In the genomic region with DNA sequence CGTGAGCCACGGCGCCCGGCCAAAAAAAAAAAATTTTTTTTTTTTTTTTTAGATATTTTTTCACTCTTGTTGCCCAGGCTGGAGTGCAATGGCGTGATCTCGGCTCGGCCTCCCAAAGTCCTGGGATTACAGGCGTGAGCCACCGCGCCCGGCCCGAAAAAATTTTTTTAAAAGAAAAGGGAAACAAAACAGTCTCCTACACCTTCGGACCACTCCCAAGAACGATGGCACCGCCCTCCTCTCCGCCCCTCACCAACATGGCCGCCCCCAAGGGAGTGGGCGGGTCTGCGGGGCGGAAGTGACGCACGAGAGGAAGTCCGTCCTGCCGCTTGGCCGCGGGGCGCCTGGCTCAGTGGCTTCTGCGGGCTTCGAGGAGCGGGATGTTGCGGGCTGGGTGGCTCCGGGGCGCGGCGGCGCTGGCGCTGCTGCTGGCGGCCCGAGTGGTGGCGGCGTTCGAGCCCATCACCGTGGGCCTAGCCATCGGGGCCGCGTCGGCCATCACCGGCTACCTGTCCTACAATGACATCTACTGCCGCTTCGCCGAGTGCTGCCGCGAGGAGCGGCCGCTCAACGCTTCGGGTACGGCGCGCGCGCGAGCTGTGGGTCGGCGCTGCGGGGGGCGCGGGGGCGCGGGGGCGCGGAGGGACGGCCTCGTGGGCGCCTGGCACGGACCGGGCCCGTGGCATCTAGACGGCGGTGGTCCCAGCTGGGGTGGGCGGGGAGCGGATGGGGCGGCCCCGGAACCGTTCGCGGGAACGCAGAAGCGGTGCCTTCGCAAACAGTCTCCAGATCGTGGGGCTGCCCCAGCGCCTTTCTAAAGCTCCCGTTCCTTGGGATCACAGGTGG, we compare ENCODE assay signal across 8 cellular contexts. TPM values are rescaled to one million over a fixed set of nuclear protein-coding genes. Genes with fewer than 3 reads are reported as not detected.
DNase-seq lines count a peak whose midpoint lies in the region; ATAC-seq lines count a peak whose summit lies in the region.

TOR1B (plus strand) TSS at position 352 of the 846 bp plus-strand sequence; CDS start at position 381, 29 bp downstream.

- H3K27me3 ChIP-seq in endocrine pancreas (ENCODE audit: control insufficient read depth, insufficient read depth, low read length) (no peaks in the 10 kb centered on the region), mesendoderm (ENCODE audit: insufficient read depth, low read length, poor library complexity) (no peaks in the 10 kb centered on the region)

- peak within 1 kb of the TSS; percentile 32 for H3K4me2 ChIP-seq in mesendoderm (ENCODE audit: low read length)

- H3K79me2 ChIP-seq in mesendoderm (ENCODE audit: control insufficient read depth, insufficient read depth, low read length) = no peaks in the 10 kb centered on the region

- WGBS in mesendoderm (ENCODE audit: extremely low coverage, insufficient coverage, low lambda C conversion rate) = no CpG with 5 or more reads among the region's 93 CpGs

- peak within 1 kb of the TSS; percentile 77 for H3K4me3 Mint-ChIP-seq in activated CD8-positive, alpha-beta memory T cell treated with anti-CD3 and anti-CD28 coated beads, Interleukin-2, amount 10 ng/mL, durations not matched to agents 7 days and 5 days

- no peaks in the 10 kb centered on the region for H3K9me3 Mint-ChIP-seq in activated CD8-positive, alpha-beta memory T cell treated with anti-CD3 and anti-CD28 coated beads, Interleukin-2, amount 10 ng/mL, durations not matched to agents 7 days and 5 days (ENCODE audit: low read depth)

- H3K23ac ChIP-seq in mesendoderm (ENCODE audit: low read length) = no peak within 1 kb of the TSS

- CTCF ChIA-PET in activated CD8-positive, alpha-beta memory T cell treated with anti-CD3 and anti-CD28 coated beads, Interleukin-2, amount 10 ng/mL, durations not matched to agents 7 days and 5 days (lab: Charles Lee) = interaction anchor here (0.7 to 1.3 kb wide), 6 partner anchors 19 to 433 kb away, joined by 3 to 5 read pairs (median 3); no protein-coding TSS in a partner anchor

- DNase-seq in COLO829 (ENCODE audit: low spot score) = peak; percentile 87
- peak in 74 of 76 experiments; percentile 17 to 93 (median 83) for DNase-seq in HUDEP-2 (lab: John Stamatoyannopoulos, UW; ENCODE audit: unreplicated experiment in 76 of 76)
- peak; percentile 84 for DNase-seq in NOMO-1 treated with dmso at 0.1 percent for 144 hours (lab: John Stamatoyannopoulos, UW; ENCODE audit: unreplicated experiment)
- DNase-seq in activated CD8-positive, alpha-beta memory T cell treated with anti-CD3 and anti-CD28 coated beads, Interleukin-2, amount 10 ng/mL, durations not matched to agents 7 days and 5 days = peak; percentile 97
- DNase-seq in mesendoderm = peak; percentile 96
- peak; percentile 92 for DNase-seq in stimulated activated CD8-positive, alpha-beta memory T cell treated with anti-CD3 and anti-CD28 coated beads, Interleukin-12 subunit alpha, Interleukin-12 subunit beta, amount 100 ng/mL, for 4 hours (ENCODE audit: low read depth)

- no peak within 1 kb of the TSS for H2BK5ac ChIP-seq in mesendoderm (ENCODE audit: low read length)

- H4K8ac ChIP-seq in mesendoderm (ENCODE audit: low read depth, low read length) = no peak within 1 kb of the TSS

- H3K36me3 Mint-ChIP-seq in activated CD8-positive, alpha-beta memory T cell treated with anti-CD3 and anti-CD28 coated beads, Interleukin-2, amount 10 ng/mL, durations not matched to agents 7 days and 5 days = peaks cover 29% of the 10 kb centered on the region

- H3K4me3 ChIP-seq in endocrine pancreas (ENCODE audit: control insufficient read depth, insufficient read depth, low read length) (peak within 1 kb of the TSS; percentile 72), mesendoderm (ENCODE audit: low read length) (peak within 1 kb of the TSS; percentile 78)

- H2BK15ac ChIP-seq in mesendoderm (replicated peaks; ENCODE audit: low read depth) = no peak within 1 kb of the TSS

- no peaks in the 10 kb centered on the region for H3K27me3 Mint-ChIP-seq in activated CD8-positive, alpha-beta memory T cell treated with anti-CD3 and anti-CD28 coated beads, Interleukin-2, amount 10 ng/mL, durations not matched to agents 7 days and 5 days

- H3K4me1 ChIP-seq in endocrine pancreas (ENCODE audit: control insufficient read depth, insufficient read depth, low read length) = peaks cover 7% of the 10 kb centered on the region
- H3K4me1 ChIP-seq in mesendoderm (ENCODE audit: control insufficient read depth, low read depth, low read length) = peaks cover 2% of the 10 kb centered on the region

- peak within 1 kb of the TSS; percentile 95 for H3K56ac ChIP-seq in mesendoderm (ENCODE audit: low read length)

- H3K4me1 Mint-ChIP-seq in activated CD8-positive, alpha-beta memory T cell treated with anti-CD3 and anti-CD28 coated beads, Interleukin-2, amount 10 ng/mL, durations not matched to agents 7 days and 5 days = peaks cover 38% of the 10 kb centered on the region

- H3K4ac ChIP-seq in mesendoderm (ENCODE audit: low read depth, low read length) = no peak within 1 kb of the TSS

- H4K5ac ChIP-seq in mesendoderm (ENCODE audit: low read length) = no peak within 1 kb of the TSS

- no peak within 1 kb of the TSS for H2BK120ac ChIP-seq in mesendoderm (ENCODE audit: low read depth, low read length)

- H3K36me3 ChIP-seq in endocrine pancreas (ENCODE audit: control insufficient read depth, insufficient read depth, low read length) (no peaks in the 10 kb centered on the region), mesendoderm (ENCODE audit: control insufficient read depth, insufficient read depth, low read length) (peaks cover 1% of the 10 kb centered on the region)

- no peak within 1 kb of the TSS for H2AK5ac ChIP-seq in mesendoderm (ENCODE audit: low read length)

- no peak within 1 kb of the TSS for H3K18ac ChIP-seq in mesendoderm (ENCODE audit: low read length)

- peak; percentile 94 for ATAC-seq in GM21381 (IDR thresholded peaks at IDR 0.05; ENCODE audit: unreplicated experiment)
- ATAC-seq in activated CD8-positive, alpha-beta memory T cell treated with anti-CD3 and anti-CD28 coated beads, Interleukin-2, amount 10 ng/mL, durations not matched to agents 7 days and 5 days = peak; percentile 94

- peak within 1 kb of the TSS; percentile 87 for H3K9ac ChIP-seq in endocrine pancreas (ENCODE audit: control insufficient read depth, insufficient read depth, low read length)
- H3K9ac ChIP-seq in mesendoderm (ENCODE audit: low read length) = peak within 1 kb of the TSS; percentile 82

- peaks cover 2% of the 10 kb centered on the region for H3K79me1 ChIP-seq in mesendoderm (ENCODE audit: low read length)

- H3K27ac Mint-ChIP-seq in activated CD8-positive, alpha-beta memory T cell treated with anti-CD3 and anti-CD28 coated beads, Interleukin-2, amount 10 ng/mL, durations not matched to agents 7 days and 5 days = peak within 1 kb of the TSS; percentile 92

- H3K27ac ChIP-seq in mesendoderm (ENCODE audit: low read depth, low read length) = no peak within 1 kb of the TSS

- H3K9me3 ChIP-seq in endocrine pancreas (ENCODE audit: control insufficient read depth, low read length) = no peaks in the 10 kb centered on the region

RNA-seq across cellular contexts. Expression of gene TOR1B, which starts in this region (rescaled TPM):
- 10 to 100 TPM; 30.1 to 31.5 TPM for total RNA-seq in activated CD8-positive, alpha-beta memory T cell treated with anti-CD3 and anti-CD28 coated beads, Interleukin-2, amount 10 ng/mL, durations not matched to agents 7 days and 5 days
- polyA plus RNA-seq in mesendoderm (2013, experiment 1 of 2) = 9.3 TPM
- 10.5 TPM for polyA plus RNA-seq in mesendoderm (2013, experiment 2 of 2)
